In genomic region chr13:95002968-95003813, GRCh38 we compare ENCODE assay signal across 10 cellular contexts.
DNase-seq lines count a peak whose midpoint lies in the region; ATAC-seq and TF ChIP-seq lines count a peak whose summit lies in the region.
"Had no signal": no experiment of that assay in that cellular context is flagged by ENCODE, and none has a peak within 500 bp of the region (broad histone marks: within the 10 kb centered on the region; RNA-seq: fewer than 3 reads in every experiment).

No MANE protein-coding gene starts in this region.

- H3K27ac ChIP-seq in esophagus squamous epithelium (peak overlapping the region in 3 of 4 donors; percentile 32 to 64 (median 33)), psoas muscle (no peak overlapping the region)

- H3K4me3 ChIP-seq in esophagus squamous epithelium = peak overlapping the region; percentile 20 to 61 (median 32)
- peak overlapping the region; percentile 49 for H3K4me3 ChIP-seq in psoas muscle

- TF ChIP-seq CTCF in GM13977 (IDR thresholded peaks at IDR 0.05; ENCODE audit: extremely low read depth, insufficient read depth, missing control alignments) (no peak), esophagus squamous epithelium (IDR thresholded peaks at IDR 0.05) (no peak), psoas muscle (IDR thresholded peaks at IDR 0.05) (no peak), HFFc6 (IDR thresholded peaks at IDR 0.05) (no peak)

- H3K27ac Mint-ChIP-seq in activated CD4-positive, alpha-beta T cell treated with anti-CD3 and anti-CD28 coated beads, Interleukin-2, amount 10 ng/mL, durations not matched to agents 24 days and 14 days = no peak overlapping the region
- no peak overlapping the region for H3K27ac Mint-ChIP-seq in HFFc6
- H3K27ac Mint-ChIP-seq: memory B cell had no signal

- TF ChIP-seq POLR2A in esophagus squamous epithelium (IDR thresholded peaks at IDR 0.05) = no peak

- ATAC-seq in psoas muscle = peak in 3 of 4 donors; percentile 37 to 56 (median 47)

- intact Hi-C loops in esophagus squamous epithelium (cut with DNase I) = no loop called here
- intact Hi-C loops in psoas muscle (cut with DNase I) = no loop called here
- intact Hi-C loops in activated CD4-positive, alpha-beta T cell treated with anti-CD3 and anti-CD28 coated beads, Interleukin-2, amount 10 ng/mL, durations not matched to agents 24 days and 14 days (cut with micrococcal nuclease) = no loop called here

- H3K9me3 ChIP-seq in esophagus squamous epithelium = no peaks in the 10 kb centered on the region
- no peaks in the 10 kb centered on the region for H3K9me3 ChIP-seq in psoas muscle

- peaks cover 0 to 24% (median 0%) of the 10 kb centered on the region in 4 donors for H3K27me3 ChIP-seq in esophagus squamous epithelium
- peaks cover 0 to 4% (median 2%) of the 10 kb centered on the region in 3 donors for H3K27me3 ChIP-seq in psoas muscle (ENCODE audit: insufficient read depth in 3 of 3, low read length in 2 of 3)

- H3K36me3 ChIP-seq in esophagus squamous epithelium (no peaks in the 10 kb centered on the region), psoas muscle (ENCODE audit: insufficient read depth in 1 of 2, low read depth in 1 of 2) (no peaks in the 10 kb centered on the region)

- H3K4me1 ChIP-seq in esophagus squamous epithelium (peaks cover 16 to 26% (median 21%) of the 10 kb centered on the region in 3 donors), psoas muscle (peaks cover 12% of the 10 kb centered on the region)

- H3K4me1 Mint-ChIP-seq in activated CD4-positive, alpha-beta T cell treated with anti-CD3 and anti-CD28 coated beads, Interleukin-2, amount 10 ng/mL, durations not matched to agents 24 days and 14 days = no peaks in the 10 kb centered on the region
- H3K4me1 Mint-ChIP-seq in HFFc6 (ENCODE audit: low read depth) = no peaks in the 10 kb centered on the region
- H3K4me1 Mint-ChIP-seq: central memory CD8-positive, alpha-beta T cell; memory B cell had no signal

- H3K36me3 Mint-ChIP-seq in activated CD4-positive, alpha-beta T cell treated with anti-CD3 and anti-CD28 coated beads, Interleukin-2, amount 10 ng/mL, durations not matched to agents 24 days and 14 days (ENCODE audit: low read depth) = no peaks in the 10 kb centered on the region
- no peaks in the 10 kb centered on the region for H3K36me3 Mint-ChIP-seq in HFFc6 (ENCODE audit: low read depth)
- H3K36me3 Mint-ChIP-seq: memory B cell had no signal

- DNase-seq in GM13977 (ENCODE audit: low spot score) = peak; percentile 25
- DNase-seq in NCI-H2171 (lab: John Stamatoyannopoulos, UW) = peak; percentile 60
- no peak for DNase-seq in esophagus squamous epithelium (lab: John Stamatoyannopoulos, UW)
- no peak for DNase-seq in psoas muscle
- no peak for DNase-seq in activated CD4-positive, alpha-beta T cell treated with anti-CD3 and anti-CD28 coated beads, Interleukin-2, amount 10 ng/mL, durations not matched to agents 24 days and 14 days
- DNase-seq in HFFc6 = no peak
- DNase-seq in KBM-7 = no peak
- DNase-seq in activated CD4-positive, alpha-beta T cell treated with anti-CD3 and anti-CD28 coated beads for 1 hour = no peak

- in situ Hi-C loops in GM13977 (cut with MboI; ENCODE audit: low pct_unique_long_range_greater_than_20kb, low sequenced_read_pairs, unreplicated experiment) = no loop called here
- in situ Hi-C loops in KBM-7 (cut with MboI; ENCODE audit: low pct_unique_long_range_greater_than_20kb, low sequenced_read_pairs) = no loop called here

- H3K9me3 Mint-ChIP-seq in activated CD4-positive, alpha-beta T cell treated with anti-CD3 and anti-CD28 coated beads, Interleukin-2, amount 10 ng/mL, durations not matched to agents 24 days and 14 days = no peaks in the 10 kb centered on the region
- H3K9me3 Mint-ChIP-seq in HFFc6 = no peaks in the 10 kb centered on the region
- H3K9me3 Mint-ChIP-seq: central memory CD8-positive, alpha-beta T cell; memory B cell had no signal

- H3K4me3 Mint-ChIP-seq in activated CD4-positive, alpha-beta T cell treated with anti-CD3 and anti-CD28 coated beads, Interleukin-2, amount 10 ng/mL, durations not matched to agents 24 days and 14 days = no peak overlapping the region
- no peak overlapping the region for H3K4me3 Mint-ChIP-seq in HFFc6
- H3K4me3 Mint-ChIP-seq: central memory CD8-positive, alpha-beta T cell; memory B cell had no signal

- peaks cover 33% of the 10 kb centered on the region for H3K27me3 Mint-ChIP-seq in activated CD4-positive, alpha-beta T cell treated with anti-CD3 and anti-CD28 coated beads, Interleukin-2, amount 10 ng/mL, durations not matched to agents 24 days and 14 days
- H3K27me3 Mint-ChIP-seq in HFFc6 (ENCODE audit: insufficient read depth) = peaks cover 11% of the 10 kb centered on the region

- WGBS in esophagus squamous epithelium, 2 donors = 6 to 27% methylated on average over 2 to 12 of the region's 46 CpGs
- WGBS in psoas muscle, 3 donors = 2 to 3% (median 3%) methylated on average over 33 to 45 of the region's 46 CpGs

Comparison
In these comparisons a context has a peak if more than half of its experiments do, and no peak if none do; other contexts are left out.
1. DNase-seq: peak in GM13977 (single experiment) and NCI-H2171 (single experiment); none in esophagus squamous epithelium (single experiment), psoas muscle (0 of 2), activated CD4-positive, alpha-beta T cell treated with anti-CD3 and anti-CD28 coated beads, Interleukin-2, amount 10 ng/mL, durations not matched to agents 24 days and 14 days (single experiment), HFFc6 (single experiment), KBM-7 (single experiment) and activated CD4-positive, alpha-beta T cell treated with anti-CD3 and anti-CD28 coated beads for 1 hour (single experiment).